ENCODE assay signal across 8 cellular contexts in genomic region chr7:21253740-21254687, GRCh38.
DNase-seq lines count a peak whose midpoint lies in the region; ATAC-seq, FAIRE-seq and TF ChIP-seq lines count a peak whose summit lies in the region.

No MANE protein-coding gene starts in this region.

- no peaks in the 10 kb centered on the region for H3K36me3 Mint-ChIP-seq in activated CD8-positive, alpha-beta memory T cell treated with anti-CD3 and anti-CD28 coated beads, Interleukin-2, amount 10 ng/mL, durations not matched to agents 7 days and 5 days

- H3K9me3 Mint-ChIP-seq in activated CD8-positive, alpha-beta memory T cell treated with anti-CD3 and anti-CD28 coated beads, Interleukin-2, amount 10 ng/mL, durations not matched to agents 7 days and 5 days (ENCODE audit: low read depth) = no peaks in the 10 kb centered on the region

- H3K4me1 Mint-ChIP-seq in activated CD8-positive, alpha-beta memory T cell treated with anti-CD3 and anti-CD28 coated beads, Interleukin-2, amount 10 ng/mL, durations not matched to agents 7 days and 5 days = peaks cover 15% of the 10 kb centered on the region

- peak; percentile 73 for FAIRE-seq in G401.6 (lab: Jason Lieb, UNC)

- DNase-seq in NCI-H526 (lab: John Stamatoyannopoulos, UW) = peak; percentile 64 to 90
- DNase-seq in activated CD8-positive, alpha-beta memory T cell treated with anti-CD3 and anti-CD28 coated beads, Interleukin-2, amount 10 ng/mL, durations not matched to agents 7 days and 5 days = peak; percentile 65
- peak; percentile 65 for DNase-seq in fibroblast of pulmonary artery (ENCODE audit: low read depth)
- peak in 44 of 56 donors; percentile 0 to 70 (median 19) for DNase-seq in nucleus accumbens (lab: John Stamatoyannopoulos, UW)

- peak overlapping the region; percentile 39 for H3K4me3 Mint-ChIP-seq in activated CD8-positive, alpha-beta memory T cell treated with anti-CD3 and anti-CD28 coated beads, Interleukin-2, amount 10 ng/mL, durations not matched to agents 7 days and 5 days

- H3K4me3 ChIP-seq in fibroblast of pulmonary artery (replicated peaks; ENCODE audit: low read depth, low read length) = no peak overlapping the region

- TF ChIP-seq CTCF in fibroblast of pulmonary artery (IDR thresholded peaks at IDR 0.05; ENCODE audit: low read length, missing control alignments) = peak; percentile 78

- peak; percentile 61 for ATAC-seq in HG03460 (IDR thresholded peaks at IDR 0.05; ENCODE audit: unreplicated experiment)
- ATAC-seq in activated CD8-positive, alpha-beta memory T cell treated with anti-CD3 and anti-CD28 coated beads, Interleukin-2, amount 10 ng/mL, durations not matched to agents 7 days and 5 days = peak; percentile 80
- ATAC-seq in GM21619 (IDR thresholded peaks at IDR 0.05; ENCODE audit: unreplicated experiment) = no peak
- no peak for ATAC-seq in HG02588 (IDR thresholded peaks at IDR 0.05; ENCODE audit: unreplicated experiment)

- H3K27me3 Mint-ChIP-seq in activated CD8-positive, alpha-beta memory T cell treated with anti-CD3 and anti-CD28 coated beads, Interleukin-2, amount 10 ng/mL, durations not matched to agents 7 days and 5 days = peaks cover 64% of the 10 kb centered on the region

- CTCF ChIA-PET in activated CD8-positive, alpha-beta memory T cell treated with anti-CD3 and anti-CD28 coated beads, Interleukin-2, amount 10 ng/mL, durations not matched to agents 7 days and 5 days (lab: Charles Lee) = interaction anchor here (0.6 to 2.6 kb wide), 22 partner anchors 8 to 829 kb away, joined by 3 to 12 read pairs (median 4); partner anchors contain the start of gene DNAH11

- H3K27ac Mint-ChIP-seq in activated CD8-positive, alpha-beta memory T cell treated with anti-CD3 and anti-CD28 coated beads, Interleukin-2, amount 10 ng/mL, durations not matched to agents 7 days and 5 days = no peak overlapping the region

Comparison
In these comparisons a context has a peak if more than half of its experiments do, and no peak if none do; other contexts are left out.
1. ATAC-seq: peak in HG03460 (single experiment) and activated CD8-positive, alpha-beta memory T cell treated with anti-CD3 and anti-CD28 coated beads, Interleukin-2, amount 10 ng/mL, durations not matched to agents 7 days and 5 days (single experiment); none in GM21619 (single experiment) and HG02588 (single experiment).
2. DNase-seq: peak in every context shown above with its lines; median percentile 77 in NCI-H526; 65 in activated CD8-positive, alpha-beta memory T cell treated with anti-CD3 and anti-CD28 coated beads, Interleukin-2, amount 10 ng/mL, durations not matched to agents 7 days and 5 days; 65 in fibroblast of pulmonary artery; 19 in nucleus accumbens.